In the genomic region with DNA sequence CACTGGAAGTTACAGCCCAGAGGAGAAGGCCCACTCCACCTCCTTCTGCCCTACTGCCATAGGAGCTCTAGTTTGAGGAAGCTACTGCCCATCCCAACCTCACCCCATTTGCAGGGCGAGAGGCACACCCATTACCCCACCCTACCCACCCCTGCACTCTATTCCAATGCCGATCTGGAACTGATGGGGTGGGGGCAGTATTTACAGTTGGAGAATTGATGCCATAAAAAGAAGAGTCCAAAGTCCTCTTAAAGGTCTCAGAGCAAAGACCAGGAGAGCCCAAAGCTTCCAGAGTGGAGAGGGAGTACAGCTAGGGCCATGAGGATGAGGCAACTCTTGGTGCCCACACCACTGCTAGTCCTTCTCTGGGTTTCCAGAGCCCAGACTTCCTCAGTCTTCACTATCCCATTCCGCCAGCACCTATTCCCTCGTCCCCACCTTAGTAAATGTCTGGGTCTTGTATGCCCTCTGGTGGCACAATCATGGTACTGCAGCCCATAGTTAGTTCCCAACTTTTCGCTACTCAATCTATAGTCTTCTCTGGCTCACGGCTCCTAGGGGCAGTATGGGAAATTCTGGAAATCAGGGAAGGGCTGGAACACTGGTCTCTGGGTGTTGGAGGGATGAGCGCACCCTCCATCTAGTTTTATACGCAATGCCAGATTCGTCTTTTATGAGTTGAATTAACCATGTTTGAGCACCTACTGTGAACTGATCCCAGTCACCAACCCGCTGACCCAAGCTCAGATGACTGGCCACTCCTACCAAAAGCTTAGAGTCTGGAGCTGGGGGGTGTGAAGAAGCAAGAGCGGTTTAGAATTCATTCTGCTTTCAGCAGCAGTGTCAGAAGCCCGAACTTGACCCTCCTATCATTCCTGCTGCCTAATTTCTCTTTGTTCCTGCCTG, we compare ENCODE assay signal across 9 cellular contexts. TPM values are rescaled to one million over a fixed set of nuclear protein-coding genes. Genes with fewer than 3 reads are reported as not detected.
DNase-seq lines count a peak whose midpoint lies in the region; ATAC-seq, FAIRE-seq and TF ChIP-seq lines count a peak whose summit lies in the region.
"Had no signal": no experiment of that assay in that cellular context is flagged by ENCODE, and none has a peak within 500 bp of the region (broad histone marks: within the 10 kb centered on the region; RNA-seq: fewer than 3 reads in every experiment).

No MANE protein-coding gene starts in this region.

- H3K27me3 ChIP-seq in DND-41 (ENCODE audit: insufficient read depth, low read length, poor library complexity), result no peaks in the 10 kb centered on the region
- H3K27me3 ChIP-seq in NT2/D1 (ENCODE audit: insufficient read depth, insufficient read length), result no peaks in the 10 kb centered on the region
- no peaks in the 10 kb centered on the region for H3K27me3 ChIP-seq in thoracic aorta (replicated peaks; ENCODE audit: insufficient read depth)

- H4K20me1 ChIP-seq in DND-41 (ENCODE audit: insufficient read depth, low read length), result no peaks in the 10 kb centered on the region

- no peaks in the 10 kb centered on the region for H3K36me3 ChIP-seq in DND-41 (ENCODE audit: insufficient read depth, low read length)
- H3K36me3 ChIP-seq in NT2/D1 (ENCODE audit: insufficient read depth, insufficient read length, low read length), result no peaks in the 10 kb centered on the region
- H3K36me3 ChIP-seq in thoracic aorta, result no peaks in the 10 kb centered on the region

- ATAC-seq in DND-41 (ENCODE audit: insufficient read depth, low read depth) (peak; percentile 86), esophagus mucosa (peak; percentile 88), naive B cell (ENCODE audit: low read depth in 2 of 2) (peak; percentile 40 to 60), thoracic aorta (ENCODE audit: insufficient number of reproducible peaks, low FRiP score, low read depth) (peak; percentile 92), HG02885 (IDR thresholded peaks at IDR 0.05; ENCODE audit: poor library complexity, unreplicated experiment) (no peak)

- peak; percentile 85 for FAIRE-seq in HTR-8/SVneo (lab: Jason Lieb, UNC)

- TF ChIP-seq CTCF in DND-41 (IDR thresholded peaks at IDR 0.05; ENCODE audit: borderline replicate concordance, extremely low read depth, low read length, poor library complexity, severe bottlenecking) (peak; percentile 100), thoracic aorta (IDR thresholded peaks at IDR 0.05) (peak; percentile 97)

- DNase-seq in DND-41 (peak; percentile 61), HTR-8/SVneo (ENCODE audit: insufficient read length, low spot score) (peak; percentile 86), NT2/D1 (ENCODE audit: low read depth, low spot score) (peak; percentile 82), activated T-cell treated with anti-CD3 and anti-CD28 coated beads for 4 hours (peak; percentile 48), naive B cell (peak; percentile 45), thoracic aorta (ENCODE audit: low spot score) (no peak)

- H3K27ac Mint-ChIP-seq in naive B cell, result no peak overlapping the region
- H3K27ac Mint-ChIP-seq: activated naive CD8-positive, alpha-beta T cell had no signal

- no peak overlapping the region for H3K9ac ChIP-seq in DND-41 (ENCODE audit: low read depth, low read length)
- H3K9ac ChIP-seq in NT2/D1 (ENCODE audit: insufficient read length, low read depth), result no peak overlapping the region

- peaks cover 4 to 7% (median 6%) of the 10 kb centered on the region in 3 donors for H3K4me1 Mint-ChIP-seq in naive B cell

- H3K27ac ChIP-seq in DND-41 (ENCODE audit: low read length), result no peak overlapping the region
- no peak overlapping the region for H3K27ac ChIP-seq in thoracic aorta

- H3K27me3 Mint-ChIP-seq in naive B cell, result peaks cover 0 to 18% (median 10%) of the 10 kb centered on the region in 3 donors

- H3K9me3 ChIP-seq in DND-41 (ENCODE audit: insufficient read depth, low read length, severe bottlenecking) (no peaks in the 10 kb centered on the region), NT2/D1 (ENCODE audit: insufficient read depth, low read length) (no peaks in the 10 kb centered on the region), thoracic aorta (no peaks in the 10 kb centered on the region)

- H3K4me3 Mint-ChIP-seq in naive B cell, result no peak overlapping the region
- H3K4me3 Mint-ChIP-seq: activated naive CD8-positive, alpha-beta T cell had no signal

- 0 out of 2 replicates have a peak overlapping the region, but pooled peaks have one; percentile 38 for H2AFZ ChIP-seq in DND-41 (ENCODE audit: low read depth, low read length)

- H3K4me3 ChIP-seq in DND-41 (ENCODE audit: low read depth in 1 of 2, low read length in 2 of 2) (no peak overlapping the region), NT2/D1 (ENCODE audit: insufficient read length, low read depth) (no peak overlapping the region), thoracic aorta (no peak overlapping the region)

- H3K79me2 ChIP-seq in DND-41 (ENCODE audit: insufficient read depth, low read length), result no peaks in the 10 kb centered on the region

- H3K36me3 Mint-ChIP-seq in naive B cell, result no peaks in the 10 kb centered on the region
- H3K36me3 Mint-ChIP-seq: activated naive CD8-positive, alpha-beta T cell had no signal

- no peak overlapping the region for H3K4me2 ChIP-seq in DND-41 (ENCODE audit: insufficient read depth, low read length)

- H3K4me1 ChIP-seq in DND-41 (ENCODE audit: insufficient read depth, low read length), result no peaks in the 10 kb centered on the region; the same call in 1 of the 2 replicates
- H3K4me1 ChIP-seq in NT2/D1 (ENCODE audit: insufficient read depth, insufficient read length), result peaks cover 12% of the 10 kb centered on the region
- no peaks in the 10 kb centered on the region for H3K4me1 ChIP-seq in thoracic aorta (ENCODE audit: control insufficient read depth in 1 of 2, low read depth in 2 of 2)

- no peaks in the 10 kb centered on the region for H3K9me3 Mint-ChIP-seq in naive B cell

RNA-seq across cellular contexts. Expression of a gene that starts 6.9 kb away (rescaled TPM):
- total RNA-seq in esophagus mucosa, result 11.1 TPM
- polyA plus RNA-seq in naive B cell (ENCODE audit: low read depth in 6 of 6), result not detected
- total RNA-seq in thoracic aorta, result 100 to 1,000 TPM; 102 to 109 TPM

RNA-seq across cellular contexts. Expression of a gene that starts 22.5 kb away (rescaled TPM):
- total RNA-seq in esophagus mucosa (28.8 TPM), thoracic aorta (10 to 100 TPM; 17.8 to 30.5 TPM)
- polyA plus RNA-seq in naive B cell (ENCODE audit: low read depth in 6 of 6), result 1 to 10 TPM in 1 of 6 donors, under 1 TPM in 2, not detected in 3; 0.17 to 1.0 (median 0.23) TPM

RNA-seq across cellular contexts. Expression of a gene that starts 56.2 kb away (rescaled TPM):
- total RNA-seq in esophagus mucosa (37.3 TPM), thoracic aorta (10 to 100 TPM; 53.7 to 92.6 TPM)
- 10 to 100 TPM in 5 of 6 donors, 1 to 10 TPM in 1; 9.1 to 51.3 (median 29.9) TPM for polyA plus RNA-seq in naive B cell (ENCODE audit: low read depth in 6 of 6)
